ENCODE assay signal across 8 cellular contexts in the genomic region with DNA sequence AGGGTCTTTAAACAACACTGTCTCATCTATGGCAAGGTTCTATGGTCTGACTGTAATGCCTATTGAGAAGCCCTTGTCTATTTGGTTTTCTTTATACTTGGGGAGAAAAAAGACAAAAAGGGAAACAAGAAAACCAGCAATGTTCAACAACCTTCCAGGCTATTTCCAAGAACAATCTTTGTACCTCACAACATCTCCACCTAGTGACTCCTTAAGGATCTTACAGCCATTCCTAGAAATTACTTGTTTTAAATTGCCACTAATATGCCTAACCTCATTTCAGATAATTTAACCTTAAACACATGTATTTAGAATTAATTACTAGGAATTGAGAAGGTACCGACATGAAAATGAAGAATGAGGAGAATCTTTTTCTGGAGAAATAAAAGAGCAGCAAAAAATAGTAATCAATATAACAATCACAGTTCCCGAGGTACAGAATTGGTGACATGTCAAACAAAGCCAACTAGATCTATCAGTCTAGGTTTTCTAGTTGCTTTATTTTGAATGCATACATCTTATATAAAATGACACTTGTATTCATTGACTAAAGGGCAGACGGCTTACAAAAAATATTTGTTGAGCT. TPM values are rescaled to one million over a fixed set of nuclear protein-coding genes. Genes with fewer than 3 reads are reported as not detected.
DNase-seq lines count a peak whose midpoint lies in the region; ATAC-seq, FAIRE-seq and TF ChIP-seq lines count a peak whose summit lies in the region.

No MANE protein-coding gene starts in this region.

- peaks cover 4 to 29% of the 10 kb centered on the region in 2 donors for H3K27me3 ChIP-seq in left lung
- H3K27me3 ChIP-seq in CD4-positive, alpha-beta T cell (ENCODE audit: control insufficient read depth, insufficient read depth, low read length) = peaks cover 5% of the 10 kb centered on the region

- ATAC-seq in left lung = peak; percentile 65
- no peak for ATAC-seq in GM19463 (IDR thresholded peaks at IDR 0.05; ENCODE audit: unreplicated experiment)
- no peak for ATAC-seq in CD4-positive, alpha-beta T cell (ENCODE audit: poor library complexity)

- no peak for FAIRE-seq in HTR-8/SVneo (lab: Jason Lieb, UNC)

- CTCF ChIA-PET in CD4-positive, alpha-beta T cell (lab: Charles Lee) = no interaction called here

- no peaks in the 10 kb centered on the region for H3K9me3 ChIP-seq in left lung
- no peaks in the 10 kb centered on the region for H3K9me3 ChIP-seq in CD4-positive, alpha-beta T cell (ENCODE audit: control insufficient read depth, low read length)

- H3K27ac Mint-ChIP-seq in brain = no peak overlapping the region
- no peak overlapping the region for H3K27ac Mint-ChIP-seq in CD4-positive, alpha-beta T cell

- TF ChIP-seq CTCF in brain (conservative IDR thresholded peaks at IDR 0.05) (peak; percentile 67 to 85), left lung (IDR thresholded peaks at IDR 0.05) (peak in 1 of 2 donors; percentile 47)
- no peak for TF ChIP-seq CTCF in CD4-positive, alpha-beta T cell (IDR thresholded peaks at IDR 0.05)

- H3K27me3 Mint-ChIP-seq in brain = peaks cover 15% of the 10 kb centered on the region
- H3K27me3 Mint-ChIP-seq in CD4-positive, alpha-beta T cell = peaks cover 42% of the 10 kb centered on the region

- H3K27ac ChIP-seq in left lung = no peak overlapping the region
- no peak overlapping the region for H3K27ac ChIP-seq in CD4-positive, alpha-beta T cell (ENCODE audit: low read depth, low read length)

- H3K9me3 Mint-ChIP-seq in brain = no peaks in the 10 kb centered on the region
- H3K9me3 Mint-ChIP-seq in CD4-positive, alpha-beta T cell = peaks cover 9% of the 10 kb centered on the region

- no peak overlapping the region for H3K4me3 Mint-ChIP-seq in brain
- no peak overlapping the region for H3K4me3 Mint-ChIP-seq in CD4-positive, alpha-beta T cell

- no peak overlapping the region for H3K4me3 ChIP-seq in left lung

- intact Hi-C loops in left lung (cut with DNase I) = no loop called here
- intact Hi-C loops in CD4-positive, alpha-beta T cell (cut with DNase I, micrococcal nuclease) = no loop called here

- H3K4me1 Mint-ChIP-seq in brain = no peaks in the 10 kb centered on the region
- H3K4me1 Mint-ChIP-seq in CD4-positive, alpha-beta T cell (ENCODE audit: low read depth) = no peaks in the 10 kb centered on the region

- DNase-seq in Ammon's horn (ENCODE audit: low spot score) (peak; percentile 56), HTR-8/SVneo (ENCODE audit: insufficient read length, low spot score) (peak; percentile 7), left lung (no peak), ecto neural progenitor cell (ENCODE audit: low spot score) (no peak), DMS79 treated with DMSO at 0.1 percent for 48 hours (lab: John Stamatoyannopoulos, UW) (no peak)
- no peak for DNase-seq in CD4-positive, alpha-beta T cell

- no peaks in the 10 kb centered on the region for H3K36me3 Mint-ChIP-seq in brain
- H3K36me3 Mint-ChIP-seq in CD4-positive, alpha-beta T cell (ENCODE audit: low read depth) = no peaks in the 10 kb centered on the region

- no peaks in the 10 kb centered on the region for H3K4me1 ChIP-seq in left lung

- H3K36me3 ChIP-seq in left lung = no peaks in the 10 kb centered on the region

- POLR2A ChIA-PET in CD4-positive, alpha-beta T cell (lab: Charles Lee) = no interaction called here

RNA-seq across cellular contexts. Expression of a gene that starts 1.6 kb away (rescaled TPM):
- not detected for polyA plus RNA-seq in brain (ENCODE audit: insufficient read depth, low read depth, low replicate concordance)
- total RNA-seq in left lung = not detected
- total RNA-seq in CD4-positive, alpha-beta T cell = not detected

RNA-seq across cellular contexts. Expression of a gene that starts 35.7 kb away (rescaled TPM):
- 0.32 TPM for polyA plus RNA-seq in brain (ENCODE audit: insufficient read depth, low read depth, low replicate concordance)
- total RNA-seq in left lung = 1 to 10 TPM in 1 of 2 donors, under 1 TPM in 1; 0.89 to 1.5 TPM
- total RNA-seq in CD4-positive, alpha-beta T cell = not detected

Comparison
In these comparisons a context has a peak if more than half of its experiments do, and no peak if none do; other contexts are left out.
1. DNase-seq: peak in Ammon's horn (single experiment) and HTR-8/SVneo (single experiment); none in left lung (0 of 2), ecto neural progenitor cell (single experiment), DMS79 treated with DMSO at 0.1 percent for 48 hours (single experiment) and CD4-positive, alpha-beta T cell (0 of 10).